In genomic region chr12:23941780-23942179, GRCh38 we compare ENCODE assay signal across 25 cellular contexts. TPM values are rescaled to one million over a fixed set of nuclear protein-coding genes. Genes with fewer than 3 reads are reported as not detected.
DNase-seq lines count a peak whose midpoint lies in the region; ATAC-seq, FAIRE-seq and TF ChIP-seq lines count a peak whose summit lies in the region.
"Had no signal": no experiment of that assay in that cellular context is flagged by ENCODE, and none has a peak within 500 bp of the region (broad histone marks: within the 10 kb centered on the region; RNA-seq: fewer than 3 reads in every experiment).

No MANE protein-coding gene starts in this region.

- ATAC-seq in HepG2 = peak; percentile 59
- ATAC-seq: A549 had no signal

- peaks cover 62% of the 10 kb centered on the region for H3K4me1 Mint-ChIP-seq in neural crest cell
- H3K4me1 Mint-ChIP-seq: CD4-positive, alpha-beta memory T cell had no signal

- H3K4me2 ChIP-seq in HepG2 (ENCODE audit: low read depth, low read length) = peak overlapping the region; percentile 95
- H3K4me2 ChIP-seq: A549 had no signal

- POLR2A ChIA-PET in HepG2 (lab: Yijun Ruan, JAX) = interaction anchor here (0.6 to 2.0 kb wide), 3 partner anchors 8 to 104 kb away, joined by 3 to 7 read pairs (median 4); no protein-coding TSS in a partner anchor

- H3K4me1 ChIP-seq in HepG2 (ENCODE audit: insufficient read depth, low read length) = peaks cover 86% of the 10 kb centered on the region
- H3K4me1 ChIP-seq in BE2C = no peaks in the 10 kb centered on the region
- H3K4me1 ChIP-seq: A549 had no signal

- H3K9ac ChIP-seq in HepG2 (ENCODE audit: insufficient read depth, low read depth, low read length) = peak overlapping the region; percentile 61; the same call in 1 of the 2 replicates
- H3K9ac ChIP-seq: GM23248 had no signal

- peak; percentile 28 for FAIRE-seq in HepG2 (lab: Jason Lieb, UNC)
- FAIRE-seq: A549, GM12878, GM19239, H1 had no signal

- peak overlapping the region; percentile 53 for H3K27ac Mint-ChIP-seq in neural crest cell (ENCODE audit: unreplicated experiment)
- H3K27ac Mint-ChIP-seq: CD4-positive, alpha-beta memory T cell had no signal

- in situ Hi-C loops in HepG2 (cut with HindIII; ENCODE audit: extremely low pct_ligation_motif_present, low pct_unique_long_range_greater_than_20kb) = loop anchor here (10.0 kb wide), 2 partner anchors 133 to 813 kb away; no protein-coding TSS in a partner anchor

- no peaks in the 10 kb centered on the region for H4K20me1 ChIP-seq in HepG2 (ENCODE audit: insufficient read depth, low read length)

- H3K36me3 ChIP-seq in HepG2 (replicated peaks in 1 of 2; ENCODE audit: control insufficient read depth in 1 of 2, insufficient read depth in 2 of 2, low read length in 2 of 2) (no peaks in the 10 kb centered on the region; a peak in 1 of 5 replicates), BE2C (no peaks in the 10 kb centered on the region)

- no peak for TF ChIP-seq RAD21 in HepG2 (CRISPR knock-in tag; IDR thresholded peaks at IDR 0.05)

- no peaks in the 10 kb centered on the region for H3K9me3 Mint-ChIP-seq in neural crest cell

- no peaks in the 10 kb centered on the region for H3K27me3 ChIP-seq in HepG2 (ENCODE audit: control insufficient read depth in 1 of 2, insufficient read depth in 2 of 2, low read length in 2 of 2)
- no peaks in the 10 kb centered on the region for H3K27me3 ChIP-seq in BE2C

- TF ChIP-seq EP300 in HepG2 (IDR thresholded peaks at IDR 0.05; ENCODE audit: low read depth in 2 of 2, low read length in 2 of 2) (peak in 1 of 2 experiments; percentile 91; a peak in 2 of 4 replicates), HepG2 (CRISPR knock-in tag; IDR thresholded peaks at IDR 0.05; ENCODE audit: borderline replicate concordance) (no peak)

- H3K79me2 ChIP-seq in HepG2 (ENCODE audit: insufficient read depth, low read length) = peaks cover 100% of the 10 kb centered on the region

- 2% methylated on average over 1 of the region's 1 CpG for WGBS in HepG2 (ENCODE audit: low lambda C conversion rate)

- no TSS peak for BruUV-seq in HepG2 (replicated peaks; lab: Mats Ljungman, UMichigan)

- peak overlapping the region; percentile 14 for H3K4me3 Mint-ChIP-seq in neural crest cell
- H3K4me3 Mint-ChIP-seq: CD4-positive, alpha-beta memory T cell had no signal

- CTCF ChIA-PET in HepG2 (lab: Yijun Ruan, JAX; ENCODE audit: low intra/inter-chr PET ratio, low total read pairs) = no interaction called here

- TF ChIP-seq POLR2A in HepG2 (IDR thresholded peaks at IDR 0.05; ENCODE audit: insufficient read depth in 1 of 2, low read depth in 2 of 2, low read length in 2 of 2) = no peak

- H3K27me3 Mint-ChIP-seq in neural crest cell (ENCODE audit: low read depth) = no peaks in the 10 kb centered on the region
- H3K27me3 Mint-ChIP-seq: CD4-positive, alpha-beta memory T cell had no signal

- H2AFZ ChIP-seq in HepG2 (ENCODE audit: low read length) = no peak overlapping the region
- H2AFZ ChIP-seq: GM23248 had no signal

- no peaks in the 10 kb centered on the region for H3K9me3 ChIP-seq in HepG2 (ENCODE audit: low read length)
- no peaks in the 10 kb centered on the region for H3K9me3 ChIP-seq in BE2C
- H3K9me3 ChIP-seq: A549 had no signal

- TF ChIP-seq CTCF in HepG2 (CRISPR knock-in tag; IDR thresholded peaks at IDR 0.05) = no peak
- no peak for TF ChIP-seq CTCF in neural crest cell (conservative IDR thresholded peaks at IDR 0.05)
- TF ChIP-seq CTCF in BE2C (IDR thresholded peaks at IDR 0.05; ENCODE audit: low read depth, low read length) = no peak

- H3K27ac ChIP-seq in HepG2 (ENCODE audit: extremely low read length, insufficient read depth, low read length) = peak overlapping the region; percentile 68
- H3K27ac ChIP-seq: A549, GM23248 had no signal

- peak; percentile 36 for DNase-seq in NCI-H446 treated with DMSO at 0.1 percent for 48 hours (lab: John Stamatoyannopoulos, UW)
- no peak for DNase-seq in NCI-H446 (lab: John Stamatoyannopoulos, UW)
- DNase-seq in HepG2 (ENCODE audit: low spot score) = peak; percentile 85
- DNase-seq in neural crest cell (ENCODE audit: low read depth, low spot score) = no peak
- peak; percentile 2 for DNase-seq in renal cortical epithelial cell (ENCODE audit: low read depth)
- DNase-seq in BE2C = no peak
- no peak for DNase-seq in mesenteric fat pad (ENCODE audit: low spot score)
- DNase-seq in NCI-H128 (lab: John Stamatoyannopoulos, UW; ENCODE audit: unreplicated experiment) = no peak
- DNase-seq: 8988T; ACHN; AML-193; C1 segment of cervical spinal cord; Calu3; CD4-positive, alpha-beta memory T cell; COR-L47; DMS79; EL; GDM1; GM23248; H7; HCEC 1CT had no signal

- H3K4me3 ChIP-seq in HepG2 (replicated peaks in 1 of 3; ENCODE audit: insufficient read depth in 1 of 3, low read depth in 2 of 3, low read length in 3 of 3) (peak overlapping the region; percentile 10 to 53 (median 49); a peak in 3 of 6 replicates), BE2C (ENCODE audit: low read depth, low read length) (no peak overlapping the region)
- H3K4me3 ChIP-seq: A549, GM12878, GM23248 had no signal

- H3K36me3 Mint-ChIP-seq in neural crest cell (ENCODE audit: low read depth) = no peaks in the 10 kb centered on the region
- H3K36me3 Mint-ChIP-seq: CD4-positive, alpha-beta memory T cell had no signal

- intact Hi-C loops in HepG2 (cut with micrococcal nuclease; ENCODE audit: unreplicated experiment) = loop anchor here (10.0 kb wide), 1 partner anchor 813 kb away; no protein-coding TSS in a partner anchor

TF ChIP-seq in HepG2, 621 proteins besides CTCF, POLR2A, EP300 and RAD21 (continues in another document):
- TF ChIP-seq ARID2 (CRISPR knock-in tag; IDR thresholded peaks at IDR 0.05; ENCODE audit: borderline replicate concordance) (no peak), ASH2L (IDR thresholded peaks at IDR 0.05; ENCODE audit: insufficient read length, low read depth, low read length) (peak; percentile 16), ZNF570 (CRISPR knock-in tag; IDR thresholded peaks at IDR 0.05; ENCODE audit: borderline replicate concordance) (no peak), ZNF230 (CRISPR knock-in tag; IDR thresholded peaks at IDR 0.05) (no peak), HDAC6 (IDR thresholded peaks at IDR 0.05; ENCODE audit: low read depth, low read length) (no peak), POGK (CRISPR knock-in tag; conservative IDR thresholded peaks at IDR 0.05) (no peak), NFRKB (IDR thresholded peaks at IDR 0.05) (no peak), CCDC6 (CRISPR knock-in tag; IDR thresholded peaks at IDR 0.05) (no peak), SOX6 (IDR thresholded peaks at IDR 0.05) (no peak), SOX6 (CRISPR knock-in tag; IDR thresholded peaks at IDR 0.05) (peak; percentile 91), MATR3 (CRISPR knock-in tag; IDR thresholded peaks at IDR 0.05) (no peak), RELA (CRISPR knock-in tag; IDR thresholded peaks at IDR 0.05) (no peak)

RNA-seq across cellular contexts. Expression of gene SOX5, which starts 7.7 kb away (rescaled TPM):
- total RNA-seq in HepG2 (2016; rRNA removed; fragmentation: Illumina TruSeq; extraction: Trizol) (42.9 and 76.4 TPM in 2 replicates), neural crest cell (86.6 and 86.8 TPM in 2 replicates), renal cortical epithelial cell (1.0 TPM in 1 of 2 replicates, not detected in the other), mesenteric fat pad (31.0 TPM)
- 197 and 224 TPM in 2 replicates for total RNA-seq in HepG2 (2016; cell fraction: cytosol; rRNA removed; fragmentation: Illumina TruSeq; extraction: Trizol; ENCODE audit: low read depth)
- total RNA-seq in HepG2 (2016; cell fraction: insoluble cytoplasmic fraction; rRNA removed; fragmentation: Illumina TruSeq; extraction: Trizol) = 43.4 and 67.6 TPM in 2 replicates
- 53.4 and 59.2 TPM in 2 replicates for total RNA-seq in HepG2 (2016; cell fraction: membrane; rRNA removed; fragmentation: Illumina TruSeq; extraction: Trizol)
- total RNA-seq in HepG2 (2016; cell fraction: nucleus; rRNA removed; fragmentation: Illumina TruSeq; extraction: Trizol) = 328 and 346 TPM in 2 replicates
- 17.9 and 18.5 TPM in 2 replicates for polyA plus RNA-seq in HepG2 (2011; rRNA removed)
- 8.8 and 11.0 TPM in 2 replicates for polyA plus RNA-seq in HepG2 (2011; cell fraction: cytosol; rRNA removed)
- polyA plus RNA-seq in HepG2 (2011; cell fraction: nucleus; rRNA removed) = 21.4 and 35.4 TPM in 2 replicates
- polyA plus RNA-seq in HepG2 (2012) = 6.1 and 6.7 TPM in 2 replicates
- polyA plus RNA-seq in HepG2 (2016; cell fraction: cytosol; fragmentation: Illumina TruSeq; extraction: Trizol; ENCODE audit: low read depth) = 1.5 and 1.6 TPM in 2 replicates
- 16.8 and 17.1 TPM in 2 replicates for polyA plus RNA-seq in HepG2 (2016; cell fraction: insoluble cytoplasmic fraction; fragmentation: Illumina TruSeq; extraction: Trizol; ENCODE audit: low read depth)
- polyA plus RNA-seq in HepG2 (2016; cell fraction: membrane; fragmentation: Illumina TruSeq; extraction: Trizol; ENCODE audit: low read depth) = 2.0 and 3.2 TPM in 2 replicates
- 27.3 and 29.1 TPM in 2 replicates for polyA plus RNA-seq in HepG2 (2016; cell fraction: nucleus; fragmentation: Illumina TruSeq; extraction: Trizol; ENCODE audit: insufficient read depth, low read depth)
- polyA minus RNA-seq in HepG2 (2011; rRNA and poly(A)+ RNA removed; ENCODE audit: low replicate concordance) = 259 TPM in 1 of 2 replicates, not detected in the other
- polyA minus RNA-seq in HepG2 (2011; cell fraction: cytosol; rRNA and poly(A)+ RNA removed) = 21.6 and 22.5 TPM in 2 replicates
- polyA minus RNA-seq in HepG2 (2011; cell fraction: nucleus; rRNA and poly(A)+ RNA removed) = 385 and 392 TPM in 2 replicates
- not detected for polyA plus RNA-seq in BE2C (2012; ENCODE audit: insufficient read depth, insufficient read length, low read depth)
- total RNA-seq: Calu3; CD4-positive, alpha-beta memory T cell; GM23248 had no signal
- polyA plus RNA-seq: A549, GM23248 had no signal

Comparison
In these comparisons a context has a peak if more than half of its experiments do, and no peak if none do; other contexts are left out.
1. DNase-seq: peak in NCI-H446 treated with DMSO at 0.1 percent for 48 hours (single experiment), HepG2 (single experiment) and renal cortical epithelial cell (single experiment); none in NCI-H446 (0 of 2), neural crest cell (single experiment), BE2C (single experiment), mesenteric fat pad (single experiment) and NCI-H128 (single experiment).
2. RNA of gene SOX5, which starts 7.7 kb away (total RNA-seq): 86.6 to 86.8 TPM in neural crest cell, 42.9 to 346 TPM in HepG2 and 31.0 TPM in mesenteric fat pad (single experiment); 1.0 TPM in renal cortical epithelial cell; every median in the first group is over 10 times any median in the second.